In genomic region chr14:48350971-48351370, GRCh38 we compare ENCODE assay signal across 22 cellular contexts.
A peak's percentile ranks its signal among the peaks of the same experiment; 100 is the strongest.
DNase-seq lines count a peak whose midpoint lies in the region; ATAC-seq and TF ChIP-seq lines count a peak whose summit lies in the region.
"Had no signal": no experiment of that assay in that cellular context is flagged by ENCODE, and none has a peak within 500 bp of the region (broad histone marks: within the 10 kb centered on the region; RNA-seq: fewer than 3 reads in every experiment).

No MANE protein-coding gene starts in this region.

- no peak overlapping the region for H3K4me3 ChIP-seq in suprapubic skin
- H3K4me3 ChIP-seq: GM23248, right atrium auricular region had no signal

- no peaks in the 10 kb centered on the region for H3K36me3 ChIP-seq in suprapubic skin
- H3K36me3 ChIP-seq: right atrium auricular region had no signal

- H3K27ac ChIP-seq in epithelial cell of prostate (no peak overlapping the region), suprapubic skin (no peak overlapping the region)
- H3K27ac ChIP-seq: GM23248, right atrium auricular region had no signal

- no peak for ATAC-seq in HG02938 (IDR thresholded peaks at IDR 0.05; ENCODE audit: unreplicated experiment)
- ATAC-seq in GM21529 (IDR thresholded peaks at IDR 0.05; ENCODE audit: unreplicated experiment): no peak
- ATAC-seq: stimulated activated memory B cell treated with anti-CD40 and anti-IgM and Interleukin-4, amounts not matched to agents 10 μg/mL and 1 μg/mL and 100 μg/mL, for 72 hours had no signal

- peak; percentile 32 for DNase-seq in HPDE6-E6E7 (ENCODE audit: extremely low spot score)
- peak; percentile 69 for DNase-seq in RPMI7951 (ENCODE audit: low read depth)
- peak; percentile 5 for DNase-seq in epithelial cell of prostate (ENCODE audit: low read depth, low spot score)
- peak; percentile 40 for DNase-seq in renal cortical epithelial cell (ENCODE audit: low read depth)
- DNase-seq in suprapubic skin (ENCODE audit: low spot score in 2 of 2): no peak
- no peak for DNase-seq in cortex of kidney (lab: John Stamatoyannopoulos, UW)
- DNase-seq: activated CD4-positive, alpha-beta memory T cell treated with anti-CD3 and anti-CD28 coated beads, Interleukin-2, amount 10 ng/mL, durations not matched to agents 7 days and 5 days; activated naive CD4-positive, alpha-beta T cell; activated T-cell treated with anti-CD3 and anti-CD28 coated beads, Interleukin-2, amount 50 U/mL, for 1 hour; amniotic stem cell; CD4-positive, alpha-beta T cell; foreskin melanocyte; GM23248; hypothalamus; kidney; naive B cell; NCI-H1105 treated with DMSO at 0.1 percent for 48 hours; SIG-M5 had no signal

- WGBS in suprapubic skin: 47% methylated on average over 2 of the region's 2 CpGs

- TF ChIP-seq POLR2A in suprapubic skin (IDR thresholded peaks at IDR 0.05): no peak

- no peaks in the 10 kb centered on the region for H3K9me3 ChIP-seq in suprapubic skin
- H3K9me3 ChIP-seq: right atrium auricular region had no signal

- no peak for TF ChIP-seq CTCF in suprapubic skin (IDR thresholded peaks at IDR 0.05)

- no peaks in the 10 kb centered on the region for H3K4me1 ChIP-seq in suprapubic skin
- H3K4me1 ChIP-seq: right atrium auricular region had no signal

- no peaks in the 10 kb centered on the region for H3K27me3 ChIP-seq in suprapubic skin
- H3K27me3 ChIP-seq: right atrium auricular region had no signal

- no peak for TF ChIP-seq EP300 in suprapubic skin (IDR thresholded peaks at IDR 0.05)

Comparison
In these comparisons a context has a peak if more than half of its experiments do, and no peak if none do; other contexts are left out.
1. DNase-seq: peak in HPDE6-E6E7 (single experiment), RPMI7951 (single experiment), epithelial cell of prostate (single experiment) and renal cortical epithelial cell (single experiment); none in suprapubic skin (0 of 2) and cortex of kidney (single experiment).